1 cellular context compared by ENCODE assay signal in the genomic region with DNA sequence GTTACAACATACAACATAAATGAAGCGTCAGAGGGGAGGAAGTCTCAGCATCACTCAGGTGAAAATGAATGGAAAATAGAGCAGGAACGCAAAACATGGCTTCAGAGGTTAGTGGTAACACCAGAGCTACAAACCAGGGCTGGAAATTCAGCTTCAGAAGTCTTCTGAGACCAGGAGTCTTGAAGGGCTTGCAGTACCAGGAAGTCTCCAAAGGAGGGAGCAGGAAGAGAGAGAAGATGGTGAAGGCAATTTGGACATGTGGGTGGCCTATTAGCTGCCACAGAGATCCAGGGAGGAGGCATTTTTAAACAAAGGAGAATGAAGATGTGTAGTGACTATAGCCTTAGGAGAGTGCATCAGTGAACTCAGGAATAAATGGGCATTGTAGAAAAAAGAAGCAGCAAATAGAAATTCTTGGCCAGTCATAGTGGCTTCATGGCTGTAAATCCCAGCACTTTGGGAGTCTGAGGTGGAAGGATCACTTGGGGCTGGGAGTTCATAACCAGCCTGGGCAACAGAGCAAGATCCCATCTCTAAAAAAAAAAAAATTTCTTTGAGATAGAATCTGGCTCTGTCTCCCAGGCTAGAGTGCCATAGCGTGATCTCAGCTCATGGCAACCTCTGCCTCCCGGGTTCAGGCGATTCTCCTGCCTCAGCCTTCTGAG.
TF ChIP-seq lines count a peak whose summit lies in the region.

No MANE protein-coding gene starts in this region.

TF ChIP-seq in GM23338, 12 proteins besides CTCF, POLR2A, EP300 and RAD21:
- TF ChIP-seq, protein P1, sequence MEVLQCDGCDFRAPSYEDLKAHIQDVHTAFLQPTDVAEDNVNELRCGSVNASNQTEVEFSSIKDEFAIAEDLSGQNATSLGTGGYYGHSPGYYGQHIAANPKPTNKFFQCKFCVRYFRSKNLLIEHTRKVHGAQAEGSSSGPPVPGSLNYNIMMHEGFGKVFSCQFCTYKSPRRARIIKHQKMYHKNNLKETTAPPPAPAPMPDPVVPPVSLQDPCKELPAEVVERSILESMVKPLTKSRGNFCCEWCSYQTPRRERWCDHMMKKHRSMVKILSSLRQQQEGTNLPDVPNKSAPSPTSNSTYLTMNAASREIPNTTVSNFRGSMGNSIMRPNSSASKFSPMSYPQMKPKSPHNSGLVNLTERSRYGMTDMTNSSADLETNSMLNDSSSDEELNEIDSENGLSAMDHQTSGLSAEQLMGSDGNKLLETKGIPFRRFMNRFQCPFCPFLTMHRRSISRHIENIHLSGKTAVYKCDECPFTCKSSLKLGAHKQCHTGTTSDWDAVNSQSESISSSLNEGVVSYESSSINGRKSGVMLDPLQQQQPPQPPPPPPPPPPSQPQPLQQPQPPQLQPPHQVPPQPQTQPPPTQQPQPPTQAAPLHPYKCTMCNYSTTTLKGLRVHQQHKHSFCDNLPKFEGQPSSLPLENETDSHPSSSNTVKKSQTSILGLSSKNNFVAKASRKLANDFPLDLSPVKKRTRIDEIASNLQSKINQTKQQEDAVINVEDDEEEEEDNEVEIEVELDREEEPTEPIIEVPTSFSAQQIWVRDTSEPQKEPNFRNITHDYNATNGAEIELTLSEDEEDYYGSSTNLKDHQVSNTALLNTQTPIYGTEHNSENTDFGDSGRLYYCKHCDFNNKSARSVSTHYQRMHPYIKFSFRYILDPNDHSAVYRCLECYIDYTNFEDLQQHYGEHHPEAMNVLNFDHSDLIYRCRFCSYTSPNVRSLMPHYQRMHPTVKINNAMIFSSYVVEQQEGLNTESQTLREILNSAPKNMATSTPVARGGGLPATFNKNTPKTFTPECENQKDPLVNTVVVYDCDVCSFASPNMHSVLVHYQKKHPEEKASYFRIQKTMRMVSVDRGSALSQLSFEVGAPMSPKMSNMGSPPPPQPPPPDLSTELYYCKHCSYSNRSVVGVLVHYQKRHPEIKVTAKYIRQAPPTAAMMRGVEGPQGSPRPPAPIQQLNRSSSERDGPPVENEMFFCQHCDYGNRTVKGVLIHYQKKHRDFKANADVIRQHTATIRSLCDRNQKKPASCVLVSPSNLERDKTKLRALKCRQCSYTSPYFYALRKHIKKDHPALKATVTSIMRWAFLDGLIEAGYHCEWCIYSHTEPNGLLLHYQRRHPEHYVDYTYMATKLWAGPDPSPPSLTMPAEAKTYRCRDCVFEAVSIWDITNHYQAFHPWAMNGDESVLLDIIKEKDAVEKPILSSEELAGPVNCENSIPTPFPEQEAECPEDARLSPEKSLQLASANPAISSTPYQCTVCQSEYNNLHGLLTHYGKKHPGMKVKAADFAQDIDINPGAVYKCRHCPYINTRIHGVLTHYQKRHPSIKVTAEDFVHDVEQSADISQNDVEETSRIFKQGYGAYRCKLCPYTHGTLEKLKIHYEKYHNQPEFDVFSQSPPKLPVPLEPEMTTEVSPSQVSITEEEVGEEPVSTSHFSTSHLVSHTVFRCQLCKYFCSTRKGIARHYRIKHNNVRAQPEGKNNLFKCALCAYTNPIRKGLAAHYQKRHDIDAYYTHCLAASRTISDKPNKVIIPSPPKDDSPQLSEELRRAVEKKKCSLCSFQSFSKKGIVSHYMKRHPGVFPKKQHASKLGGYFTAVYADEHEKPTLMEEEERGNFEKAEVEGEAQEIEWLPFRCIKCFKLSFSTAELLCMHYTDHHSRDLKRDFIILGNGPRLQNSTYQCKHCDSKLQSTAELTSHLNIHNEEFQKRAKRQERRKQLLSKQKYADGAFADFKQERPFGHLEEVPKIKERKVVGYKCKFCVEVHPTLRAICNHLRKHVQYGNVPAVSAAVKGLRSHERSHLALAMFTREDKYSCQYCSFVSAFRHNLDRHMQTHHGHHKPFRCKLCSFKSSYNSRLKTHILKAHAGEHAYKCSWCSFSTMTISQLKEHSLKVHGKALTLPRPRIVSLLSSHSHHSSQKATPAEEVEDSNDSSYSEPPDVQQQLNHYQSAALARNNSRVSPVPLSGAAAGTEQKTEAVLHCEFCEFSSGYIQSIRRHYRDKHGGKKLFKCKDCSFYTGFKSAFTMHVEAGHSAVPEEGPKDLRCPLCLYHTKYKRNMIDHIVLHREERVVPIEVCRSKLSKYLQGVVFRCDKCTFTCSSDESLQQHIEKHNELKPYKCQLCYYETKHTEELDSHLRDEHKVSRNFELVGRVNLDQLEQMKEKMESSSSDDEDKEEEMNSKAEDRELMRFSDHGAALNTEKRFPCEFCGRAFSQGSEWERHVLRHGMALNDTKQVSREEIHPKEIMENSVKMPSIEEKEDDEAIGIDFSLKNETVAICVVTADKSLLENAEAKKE (CRISPR knock-in tag; IDR thresholded peaks at IDR 0.05): peak; percentile 84
- TF ChIP-seq STAT1 (IDR thresholded peaks at IDR 0.05; ENCODE audit: unreplicated experiment): no peak
